Comparison of ENCODE assay signal across 19 cellular contexts in genomic region chr15:68379759-68380290, GRCh38. TPM values are rescaled to one million over a fixed set of nuclear protein-coding genes. Genes with fewer than 3 reads are reported as not detected.
A peak's percentile ranks its signal among the peaks of the same experiment; 100 is the strongest.
DNase-seq lines count a peak whose midpoint lies in the region; ATAC-seq, FAIRE-seq and TF ChIP-seq lines count a peak whose summit lies in the region.
"Had no signal": no experiment of that assay in that cellular context is flagged by ENCODE, and none has a peak within 500 bp of the region (broad histone marks: within the 10 kb centered on the region; RNA-seq: fewer than 3 reads in every experiment).

No MANE protein-coding gene starts in this region.

- H2AFZ ChIP-seq in mesenchymal stem cell (ENCODE audit: low read depth, low read length) = no peak overlapping the region
- H2AFZ ChIP-seq: neural progenitor cell had no signal

- H3K36me3 ChIP-seq in BLaER1 treated with 17β-estradiol and CSF1 and Interleukin-3, amounts not matched to agents 10 nM and 100 nM = no peaks in the 10 kb centered on the region
- H3K36me3 ChIP-seq in mesenchymal stem cell (ENCODE audit: control insufficient read depth in 1 of 2, insufficient read depth in 2 of 2, low read depth in 1 of 2, low read length in 2 of 2) (peaks cover 0 to 39% of the 10 kb centered on the region in 2 experiments), left lung (no peaks in the 10 kb centered on the region)
- H3K36me3 ChIP-seq: neural progenitor cell had no signal

- H3K4ac ChIP-seq in mesenchymal stem cell (ENCODE audit: low read depth in 1 of 2, low read length in 2 of 2) = peak overlapping the region; percentile 39 to 90

- 85% methylated on average over 3 of the region's 3 CpGs for WGBS in mesenchymal stem cell

- H3K79me1 ChIP-seq in mesenchymal stem cell (replicated peaks; ENCODE audit: low read length, poor library complexity, severe bottlenecking) = peaks cover 38% of the 10 kb centered on the region

- peak; percentile 86 for FAIRE-seq in HTR-8/SVneo (lab: Jason Lieb, UNC)

- intact Hi-C loops in left lung (cut with DNase I) = loop anchor here in 1 of 2 donors (10.0 kb wide), 1 partner anchor 75 kb away; no protein-coding TSS in a partner anchor

- H3K4me3 ChIP-seq in BLaER1 treated with 17β-estradiol and CSF1 and Interleukin-3, amounts not matched to agents 10 nM and 100 nM = peak overlapping the region in 2 of 10 experiments; percentile 5 to 29; a peak in 3 of 20 replicates
- H3K4me3 ChIP-seq in astrocyte of the spinal cord (ENCODE audit: low read depth, low read length) (no peak overlapping the region), mesenchymal stem cell (ENCODE audit: insufficient read depth in 1 of 2, low read depth in 1 of 2, low read length in 2 of 2) (no peak overlapping the region), left lung (no peak overlapping the region)
- H3K4me3 ChIP-seq: neural progenitor cell had no signal

- no peak for ATAC-seq in left lung
- ATAC-seq: foreskin keratinocyte had no signal

- no peak for DNase-seq in HTR-8/SVneo (ENCODE audit: insufficient read length, low spot score)
- DNase-seq in astrocyte of the spinal cord (ENCODE audit: low read depth, low spot score) = peak; percentile 67
- DNase-seq in mesenchymal stem cell = peak; percentile 47
- no peak for DNase-seq in NCI-H446 treated with DMSO at 0.1 percent for 48 hours (lab: John Stamatoyannopoulos, UW)
- DNase-seq in left lung = no peak
- DNase-seq in NCI-H2171 (lab: John Stamatoyannopoulos, UW) = no peak
- DNase-seq: activated CD4-positive, alpha-beta T cell treated with anti-CD3 and anti-CD28 coated beads, Interleukin-2, amount 50 U/mL, for 1 hour; activated naive CD4-positive, alpha-beta T cell treated with Interleukin-2 at 50 U/mL for 16 hours; brain microvascular endothelial cell; DMS79 treated with DMSO at 0.1 percent for 48 hours; effector memory CD4-positive, alpha-beta T cell; foreskin keratinocyte; NCI-H1436 treated with DMSO at 0.1 percent for 48 hours; NCI-H2227 treated with DMSO at 0.1 percent for 48 hours; SIG-M5; substantia nigra had no signal

- H4K20me1 ChIP-seq in BLaER1 treated with 17β-estradiol and CSF1 and Interleukin-3, amounts not matched to agents 10 nM and 100 nM = no peaks in the 10 kb centered on the region

- in situ Hi-C loops in astrocyte of the spinal cord (cut with HindIII; ENCODE audit: low sequenced_read_pairs) = no loop called here

- H3K27ac ChIP-seq in BLaER1 treated with 17β-estradiol and CSF1 and Interleukin-3, amounts not matched to agents 10 nM and 100 nM = peak overlapping the region in 8 of 11 experiments; percentile 3 to 75 (median 51); a peak in 15 of 22 replicates
- H3K27ac ChIP-seq in mesenchymal stem cell (ENCODE audit: low read length, poor library complexity, severe bottlenecking) = no peak overlapping the region
- H3K27ac ChIP-seq in left lung = no peak overlapping the region
- H3K27ac ChIP-seq: brain microvascular endothelial cell, C4-2B, foreskin keratinocyte, neural progenitor cell had no signal

- no peaks in the 10 kb centered on the region for H3K27me3 ChIP-seq in BLaER1 treated with 17β-estradiol and CSF1 and Interleukin-3, amounts not matched to agents 10 nM and 100 nM
- no peaks in the 10 kb centered on the region for H3K27me3 ChIP-seq in mesenchymal stem cell (ENCODE audit: control insufficient read depth in 1 of 2, insufficient read depth in 1 of 2, low read length in 2 of 2)
- no peaks in the 10 kb centered on the region for H3K27me3 ChIP-seq in left lung
- H3K27me3 ChIP-seq: brain microvascular endothelial cell, neural progenitor cell had no signal

- H2BK120ac ChIP-seq in mesenchymal stem cell (ENCODE audit: low read depth, low read length) = peak overlapping the region; percentile 56

- no peak for TF ChIP-seq CTCF in astrocyte of the spinal cord (IDR thresholded peaks at IDR 0.05; ENCODE audit: low read depth, low read length)
- TF ChIP-seq CTCF in left lung (IDR thresholded peaks at IDR 0.05) = no peak

- H3K9ac ChIP-seq in BLaER1 treated with 17β-estradiol and CSF1 and Interleukin-3, amounts not matched to agents 10 nM and 100 nM = peak overlapping the region in 5 of 11 experiments; percentile 13 to 57 (median 48); a peak in 7 of 22 replicates
- no peak overlapping the region for H3K9ac ChIP-seq in mesenchymal stem cell (ENCODE audit: low read length)
- H3K9ac ChIP-seq: neural progenitor cell had no signal

- H3K9me3 ChIP-seq in BLaER1 treated with 17β-estradiol and CSF1 and Interleukin-3, amounts not matched to agents 10 nM and 100 nM (replicated peaks in 1 of 11) = peaks cover 0 to 16% (median 10%) of the 10 kb centered on the region in 11 experiments; a peak in 17 of 22 replicates
- H3K9me3 ChIP-seq in mesenchymal stem cell (ENCODE audit: control insufficient read depth, low read length) (no peaks in the 10 kb centered on the region), left lung (no peaks in the 10 kb centered on the region)

- no peak overlapping the region for H2BK5ac ChIP-seq in mesenchymal stem cell (ENCODE audit: low read depth, low read length, poor library complexity, severe bottlenecking)

- H3K14ac ChIP-seq in mesenchymal stem cell (ENCODE audit: low read length in 2 of 2) = peak overlapping the region in 1 of 2 experiments; percentile 81

- peak overlapping the region; percentile 83 for H4K8ac ChIP-seq in mesenchymal stem cell (ENCODE audit: low read length)

- peak overlapping the region; percentile 14 to 92 for H3K18ac ChIP-seq in mesenchymal stem cell (ENCODE audit: low read depth in 1 of 2, low read length in 2 of 2)

- H3K4me1 ChIP-seq in BLaER1 treated with 17β-estradiol and CSF1 and Interleukin-3, amounts not matched to agents 10 nM and 100 nM = peaks cover 20 to 41% (median 31%) of the 10 kb centered on the region in 10 experiments
- H3K4me1 ChIP-seq in mesenchymal stem cell (ENCODE audit: control insufficient read depth, insufficient read depth, low read depth, low read length) (peaks cover 24% of the 10 kb centered on the region), left lung (peaks cover 0 to 9% of the 10 kb centered on the region in 2 donors)
- H3K4me1 ChIP-seq: foreskin keratinocyte had no signal

- no peak overlapping the region for H2BK15ac ChIP-seq in mesenchymal stem cell (ENCODE audit: low read depth, poor library complexity, severe bottlenecking)

- H4K91ac ChIP-seq in mesenchymal stem cell (ENCODE audit: low read length) = peak overlapping the region; percentile 36

- H2BK12ac ChIP-seq in mesenchymal stem cell (ENCODE audit: low read length in 2 of 2) = peak overlapping the region; percentile 60 to 97

- H3K23ac ChIP-seq in mesenchymal stem cell (ENCODE audit: low read length in 2 of 2) = no peak overlapping the region

- peak overlapping the region; percentile 53 to 89 (median 78) for H3K4me2 ChIP-seq in BLaER1 treated with 17β-estradiol and CSF1 and Interleukin-3, amounts not matched to agents 10 nM and 100 nM
- H3K4me2 ChIP-seq in mesenchymal stem cell (ENCODE audit: low read length, poor library complexity, severe bottlenecking) = no peak overlapping the region
- H3K4me2 ChIP-seq: neural progenitor cell had no signal

- H2AK5ac ChIP-seq in mesenchymal stem cell (ENCODE audit: low read length, severe bottlenecking) = no peak overlapping the region

RNA-seq across cellular contexts. Expression of gene ITGA11, which starts 52.1 kb away (rescaled TPM):
- polyA plus RNA-seq in mesenchymal stem cell (2013, experiment 1 of 2) = 146 TPM
- polyA plus RNA-seq in mesenchymal stem cell (2013, experiment 2 of 2) = 150 TPM
- 1 to 10 TPM; 2.1 to 7.3 TPM for total RNA-seq in left lung
- total RNA-seq: foreskin keratinocyte had no signal
- polyA plus RNA-seq: foreskin keratinocyte had no signal

Comparison
In these comparisons a context has a peak if more than half of its experiments do, and no peak if none do; other contexts are left out.
1. H3K27ac ChIP-seq: peak in BLaER1 treated with 17β-estradiol and CSF1 and Interleukin-3, amounts not matched to agents 10 nM and 100 nM (8 of 11); none in mesenchymal stem cell (single experiment) and left lung (0 of 2).
2. DNase-seq: peak in astrocyte of the spinal cord (single experiment) and mesenchymal stem cell (single experiment); none in HTR-8/SVneo (single experiment), NCI-H446 treated with DMSO at 0.1 percent for 48 hours (single experiment), left lung (0 of 2) and NCI-H2171 (single experiment).